ENCODE assay signal across 1 cellular context in genomic region chr16:50275428-50276127, GRCh38.
A peak's percentile ranks its signal among the peaks of the same experiment; 100 is the strongest.
TF ChIP-seq lines count a peak whose summit lies in the region.

No MANE protein-coding gene starts in this region.

TF ChIP-seq in GM12878, 131 proteins besides CTCF, POLR2A, EP300 and RAD21 (continued from another document):
- no peak for TF ChIP-seq SKIL (IDR thresholded peaks at IDR 0.05; ENCODE audit: low read depth, poor library complexity, severe bottlenecking)
- TF ChIP-seq SPI1 (IDR thresholded peaks at IDR 0.05; ENCODE audit: borderline replicate concordance, insufficient read depth, low read depth, low read length) = peak; percentile 27; the same call in 1 of the 2 replicates
